Comparison of ENCODE assay signal across 8 cellular contexts in genomic region chr19:3982701-3983541, GRCh38. TPM values are rescaled to one million over a fixed set of nuclear protein-coding genes. Genes with fewer than 3 reads are reported as not detected.
A peak's percentile ranks its signal among the peaks of the same experiment; 100 is the strongest.
DNase-seq lines count a peak whose midpoint lies in the region; ATAC-seq and TF ChIP-seq lines count a peak whose summit lies in the region.

No MANE protein-coding gene starts in this region.

- H3K4me1 ChIP-seq in HUES6 (ENCODE audit: control insufficient read depth, insufficient read depth, low read length) (peaks cover 26% of the 10 kb centered on the region), ascending aorta (peaks cover 8 to 27% of the 10 kb centered on the region in 2 donors), lower lobe of right lung (peaks cover 48% of the 10 kb centered on the region)

- H3K27ac ChIP-seq in HUES6 (ENCODE audit: low read depth, low read length) (peak overlapping the region; percentile 99), ascending aorta (peak overlapping the region; percentile 98), lower lobe of right lung (no peak overlapping the region)

- intact Hi-C loops in ascending aorta (cut with DNase I) (no loop called here), lower lobe of right lung (cut with DNase I) (no loop called here)

- ATAC-seq in lower lobe of right lung = no peak
- ATAC-seq in GM18873 (IDR thresholded peaks at IDR 0.05; ENCODE audit: low FRiP score, unreplicated experiment) = no peak

- H3K4me3 ChIP-seq in AG09309 (ENCODE audit: control insufficient read depth, low read depth, low read length) (peak overlapping the region; percentile 78), HUES6 (ENCODE audit: low read depth, low read length) (peak overlapping the region; percentile 93), ascending aorta (peak overlapping the region in 1 of 2 donors; percentile 96), lower lobe of right lung (peak overlapping the region; percentile 91)

- H3K27me3 ChIP-seq in HUES6 (ENCODE audit: control insufficient read depth, insufficient read depth, low read length) (peaks cover 8% of the 10 kb centered on the region; the same call in 1 of the 2 replicates), ascending aorta (no peaks in the 10 kb centered on the region), lower lobe of right lung (ENCODE audit: low read depth) (no peaks in the 10 kb centered on the region)

- H3K9me3 ChIP-seq in HUES6 (ENCODE audit: control insufficient read depth, insufficient read depth, low read depth, low read length) = no peaks in the 10 kb centered on the region
- H3K9me3 ChIP-seq in ascending aorta = no peaks in the 10 kb centered on the region
- H3K9me3 ChIP-seq in lower lobe of right lung = no peaks in the 10 kb centered on the region

- peaks cover 69% of the 10 kb centered on the region for H3K36me3 ChIP-seq in HUES6 (ENCODE audit: control insufficient read depth, insufficient read depth, low read length)
- H3K36me3 ChIP-seq in ascending aorta = peaks cover 63 to 65% of the 10 kb centered on the region in 2 donors
- H3K36me3 ChIP-seq in lower lobe of right lung = peaks cover 65% of the 10 kb centered on the region

- peak overlapping the region; percentile 95 for H3K9ac ChIP-seq in HUES6 (ENCODE audit: low read length)

- DNase-seq in AG09309 (ENCODE audit: low read depth) = no peak
- DNase-seq in ascending aorta (ENCODE audit: low spot score in 2 of 2) = no peak
- no peak for DNase-seq in lower lobe of right lung
- no peak for DNase-seq in SHP77 (lab: John Stamatoyannopoulos, UW)
- no peak for DNase-seq in SKM-1 (lab: John Stamatoyannopoulos, UW; ENCODE audit: unreplicated experiment)
- no peak for DNase-seq in DMS153 (lab: John Stamatoyannopoulos, UW)

- TF ChIP-seq CTCF in AG09309 (IDR thresholded peaks at IDR 0.05; ENCODE audit: control insufficient read depth, insufficient read depth, low read depth, low read length, missing control alignments) (no peak), ascending aorta (IDR thresholded peaks at IDR 0.05) (no peak), lower lobe of right lung (IDR thresholded peaks at IDR 0.05) (no peak)

RNA-seq across cellular contexts. Expression of gene EEF2, which starts 2.3 kb away (rescaled TPM):
- total RNA-seq in ascending aorta (1,544 TPM), lower lobe of right lung (1,984 TPM)

RNA-seq across cellular contexts. Expression of gene DAPK3, which starts 12.0 kb away (rescaled TPM):
- total RNA-seq in ascending aorta (135 TPM), lower lobe of right lung (50.5 TPM)

RNA-seq across cellular contexts. Expression of gene PIAS4, which starts 24.6 kb away (rescaled TPM):
- total RNA-seq in ascending aorta = 30.8 TPM
- total RNA-seq in lower lobe of right lung = 27.6 TPM

RNA-seq across cellular contexts. Expression of gene NMRK2, which starts 50.1 kb away (rescaled TPM):
- total RNA-seq in ascending aorta (not detected), lower lobe of right lung (not detected)
